Comparison of ENCODE assay signal across 8 cellular contexts in genomic region chr19:19034204-19034624, GRCh38. TPM values are rescaled to one million over a fixed set of nuclear protein-coding genes. Genes with fewer than 3 reads are reported as not detected.
DNase-seq lines count a peak whose midpoint lies in the region; ATAC-seq, FAIRE-seq and TF ChIP-seq lines count a peak whose summit lies in the region.

No MANE protein-coding gene starts in this region.

- no peaks in the 10 kb centered on the region for H3K9me3 ChIP-seq in ascending aorta
- H3K9me3 ChIP-seq in iPS-18c (ENCODE audit: control insufficient read depth, insufficient read depth, low read length): no peaks in the 10 kb centered on the region

- FAIRE-seq in H54 (lab: Jason Lieb, UNC): no peak

- in situ Hi-C loops in Caki2 (cut with HindIII; ENCODE audit: low pct_unique_long_range_greater_than_20kb, low sequenced_read_pairs): no loop called here

- ATAC-seq in HG02763 (IDR thresholded peaks at IDR 0.05; ENCODE audit: unreplicated experiment): no peak

- intact Hi-C loops in ascending aorta (cut with DNase I): loop anchor here (5.0 kb wide), 1 partner anchor 117 kb away; the partner anchor contains the start of genes COPE and DDX49

- peaks cover 5 to 14% of the 10 kb centered on the region in 2 donors for H3K4me1 ChIP-seq in ascending aorta

- peak overlapping the region; percentile 92 to 96 for H3K4me3 ChIP-seq in ascending aorta
- H3K4me3 ChIP-seq in iPS-18c (ENCODE audit: insufficient read depth, low read depth, low read length): peak overlapping the region; percentile 99
- peak overlapping the region; percentile 56 to 97 (median 77) for H3K4me3 ChIP-seq in skin epidermis

- peaks cover 4 to 18% of the 10 kb centered on the region in 2 donors for H3K36me3 ChIP-seq in ascending aorta

- no peak for TF ChIP-seq POLR2A in H54 (IDR thresholded peaks at IDR 0.05; ENCODE audit: low read depth, low read length)

- no peak for TF ChIP-seq CTCF in ascending aorta (IDR thresholded peaks at IDR 0.05)

- DNase-seq in Caki2 (ENCODE audit: low read depth) (peak; percentile 79), H54 (ENCODE audit: insufficient read length, low spot score) (peak; percentile 84), NCI-H1694 treated with DMSO at 0.1 percent for 48 hours (lab: John Stamatoyannopoulos, UW) (peak; percentile 84), T-helper 2 cell (peak; percentile 35 to 86 (median 59)), ascending aorta (ENCODE audit: low spot score in 2 of 2) (peak in 1 of 2 donors; percentile 72)

- peak overlapping the region in 1 of 2 donors; percentile 94 for H3K27ac ChIP-seq in ascending aorta
- peak overlapping the region; percentile 46 to 100 (median 97) for H3K27ac ChIP-seq in skin epidermis

- no peaks in the 10 kb centered on the region for H3K27me3 ChIP-seq in ascending aorta

RNA-seq across cellular contexts. Expression of gene ARMC6, which starts 0.8 kb away (rescaled TPM):
- total RNA-seq in Caki2 (2014; rRNA removed; shearing (Covaris generic); ENCODE audit: low replicate concordance): 84.8 and 99.9 TPM in 2 replicates
- total RNA-seq in ascending aorta: 34.7 TPM

RNA-seq across cellular contexts. Expression of gene SUGP2, which starts 0.9 kb away (rescaled TPM):
- total RNA-seq in Caki2 (2014; rRNA removed; shearing (Covaris generic); ENCODE audit: low replicate concordance): 33.4 and 36.5 TPM in 2 replicates
- 23.6 TPM for total RNA-seq in ascending aorta

RNA-seq across cellular contexts. Expression of gene SLC25A42, which starts 29.6 kb away (rescaled TPM):
- total RNA-seq in Caki2 (2014; rRNA removed; shearing (Covaris generic); ENCODE audit: low replicate concordance): 5.1 and 7.8 TPM in 2 replicates
- total RNA-seq in ascending aorta: 8.9 TPM
